Comparison of ENCODE assay signal across 8 cellular contexts in genomic region chr19:2782936-2783780, GRCh38. TPM values are rescaled to one million over a fixed set of nuclear protein-coding genes. Genes with fewer than 3 reads are reported as not detected.
DNase-seq lines count a peak whose midpoint lies in the region; TF ChIP-seq lines count a peak whose summit lies in the region.

SGTA (minus strand) TSS chr19:2783273; CDS start chr19:2769068, 14,205 bp downstream.

- H3K27ac ChIP-seq in effector memory CD4-positive, alpha-beta T cell (ENCODE audit: insufficient read depth, low read length, poor library complexity, severe bottlenecking): peak within 1 kb of the TSS; percentile 91

- CTCF ChIA-PET in activated CD8-positive, alpha-beta memory T cell treated with anti-CD3 and anti-CD28 coated beads for 36 hours (lab: Charles Lee): interaction anchor here (1.8 kb wide), 1 partner anchor 34 kb away, joined by 4 read pairs; no protein-coding TSS in a partner anchor

- POLR2A ChIA-PET in activated CD8-positive, alpha-beta memory T cell treated with anti-CD3 and anti-CD28 coated beads for 36 hours (lab: Charles Lee): no interaction called here

- H3K4me1 ChIP-seq in effector memory CD4-positive, alpha-beta T cell (ENCODE audit: control insufficient read depth, insufficient read depth, low read length, poor library complexity, severe bottlenecking): peaks cover 25% of the 10 kb centered on the region

- H3K9me3 ChIP-seq in effector memory CD4-positive, alpha-beta T cell (ENCODE audit: control insufficient read depth, low read length): no peaks in the 10 kb centered on the region

- no peaks in the 10 kb centered on the region for H3K27me3 ChIP-seq in effector memory CD4-positive, alpha-beta T cell (replicated peaks; ENCODE audit: control insufficient read depth, insufficient read depth, low read length, poor library complexity, severe bottlenecking)

- peaks cover 6% of the 10 kb centered on the region for H3K36me3 ChIP-seq in effector memory CD4-positive, alpha-beta T cell (ENCODE audit: control insufficient read depth, insufficient read depth, low read length)

- TF ChIP-seq CTCF in GM20000 (IDR thresholded peaks at IDR 0.05; ENCODE audit: extremely low read depth, missing control alignments): no peak

- peak within 1 kb of the TSS; percentile 94 for H3K4me3 ChIP-seq in effector memory CD4-positive, alpha-beta T cell (ENCODE audit: insufficient read depth, low read depth, low read length, poor library complexity, severe bottlenecking)

- peak; percentile 99 for DNase-seq in COR-L47 (lab: John Stamatoyannopoulos, UW)
- DNase-seq in GM20000 (ENCODE audit: low spot score): peak; percentile 98
- DNase-seq in HT-29 (ENCODE audit: low spot score): peak; percentile 97
- DNase-seq in NOMO-1 (lab: John Stamatoyannopoulos, UW; ENCODE audit: unreplicated experiment in 2 of 2): peak; percentile 98 to 99
- DNase-seq in effector memory CD4-positive, alpha-beta T cell: peak; percentile 93 to 95 (median 93)
- DNase-seq in lung microvascular endothelial cell (ENCODE audit: low read depth in 2 of 2): peak; percentile 99 to 100
- DNase-seq in stimulated activated CD4-positive, alpha-beta T cell treated with anti-CD3 and anti-CD28 coated beads, TNF-alpha, amount 100 ng/mL, for 48 hours (ENCODE audit: low read depth in 3 of 3): peak; percentile 95 to 97 (median 95)

RNA-seq across cellular contexts. Expression of gene SGTA, which starts in this region (rescaled TPM):
- 122 and 127 TPM in 2 replicates for total RNA-seq in HT-29 (2014; rRNA removed; shearing (Covaris generic))
- 10 to 100 TPM; 88.2 to 93.0 TPM for total RNA-seq in activated CD8-positive, alpha-beta memory T cell treated with anti-CD3 and anti-CD28 coated beads for 36 hours
- 26.8 and 28.4 TPM in 2 replicates for total RNA-seq in lung microvascular endothelial cell

Comparison
In these comparisons a context has a peak if more than half of its experiments do, and no peak if none do; other contexts are left out.
1. Peak in every context shown above with its lines: DNase-seq, H3K4me3 ChIP-seq and H3K27ac ChIP-seq.